Comparison of ENCODE assay signal across 1 cellular context in genomic region chr12:109186993-109187653, GRCh38.
A peak's percentile ranks its signal among the peaks of the same experiment; 100 is the strongest.
TF ChIP-seq lines count a peak whose summit lies in the region.

No MANE protein-coding gene starts in this region.

TF ChIP-seq in HEK293, 187 proteins besides CTCF, POLR2A, EP300 and RAD21 (continued from another document and continues in another):
- no peak for TF ChIP-seq INSM2 (tag by site-specific recombination; IDR thresholded peaks at IDR 0.05)
- TF ChIP-seq ZNF585B (tag by site-specific recombination; IDR thresholded peaks at IDR 0.05), result no peak
- TF ChIP-seq ZNF394 (tag by site-specific recombination; IDR thresholded peaks at IDR 0.05; ENCODE audit: borderline replicate concordance), result peak; percentile 97
- TF ChIP-seq PATZ1 (tag by site-specific recombination; IDR thresholded peaks at IDR 0.05), result no peak
- no peak for TF ChIP-seq ELK4 (IDR thresholded peaks at IDR 0.05; ENCODE audit: borderline replicate concordance, low read depth, low read length)
- TF ChIP-seq ZNF132 (tag by site-specific recombination; IDR thresholded peaks at IDR 0.05; ENCODE audit: borderline replicate concordance), result no peak
- TF ChIP-seq ZNF266 (tag by site-specific recombination; IDR thresholded peaks at IDR 0.05; ENCODE audit: low read depth), result peak; percentile 78
- no peak for TF ChIP-seq SETDB1 (IDR thresholded peaks at IDR 0.05; ENCODE audit: insufficient read length, low read length)
- no peak for TF ChIP-seq GFI1B (tag by site-specific recombination; IDR thresholded peaks at IDR 0.05)
- peak; percentile 66; the same call in 1 of the 2 replicates for TF ChIP-seq ZXDB (tag by site-specific recombination; IDR thresholded peaks at IDR 0.05)
- TF ChIP-seq ZNF211 (tag by site-specific recombination; IDR thresholded peaks at IDR 0.05; ENCODE audit: low read depth), result no peak
- TF ChIP-seq ZSCAN4 (tag by site-specific recombination; IDR thresholded peaks at IDR 0.05), result no peak
- no peak for TF ChIP-seq ZNF692 (tag by site-specific recombination; IDR thresholded peaks at IDR 0.05)
- TF ChIP-seq ZNF121 (tag by site-specific recombination; IDR thresholded peaks at IDR 0.05), result peak; percentile 44; the same call in 1 of the 2 replicates
- TF ChIP-seq ZNF791 (tag by site-specific recombination; IDR thresholded peaks at IDR 0.05), result 0 out of 2 replicates have a peak, but pooled peaks have one; percentile 34
- no peak for TF ChIP-seq ZNF473 (tag by site-specific recombination; IDR thresholded peaks at IDR 0.05)
- TF ChIP-seq ZNF704 (tag by site-specific recombination; IDR thresholded peaks at IDR 0.05), result no peak
- no peak for TF ChIP-seq ZNF274 (IDR thresholded peaks at IDR 0.05; ENCODE audit: low read length)
- TF ChIP-seq ZNF274 (tag by site-specific recombination; IDR thresholded peaks at IDR 0.05; ENCODE audit: borderline replicate concordance), result no peak
- no peak; the same call in 1 of the 2 replicates for TF ChIP-seq REPIN1 (tag by site-specific recombination; IDR thresholded peaks at IDR 0.05; ENCODE audit: low read depth)
- no peak for TF ChIP-seq BCL6B (tag by site-specific recombination; IDR thresholded peaks at IDR 0.05)
- no peak for TF ChIP-seq SALL2 (tag by site-specific recombination; IDR thresholded peaks at IDR 0.05; ENCODE audit: borderline replicate concordance)
- TF ChIP-seq ZNF426 (tag by site-specific recombination; IDR thresholded peaks at IDR 0.05), result peak; percentile 90
- no peak for TF ChIP-seq ZNF670 (tag by site-specific recombination; IDR thresholded peaks at IDR 0.05; ENCODE audit: low read depth)
- peak; percentile 68; the same call in 1 of the 2 replicates for TF ChIP-seq ZNF558 (tag by site-specific recombination; IDR thresholded peaks at IDR 0.05)
- no peak for TF ChIP-seq ZNF2 (tag by site-specific recombination; IDR thresholded peaks at IDR 0.05)
- no peak for TF ChIP-seq ZNF302 (tag by site-specific recombination; IDR thresholded peaks at IDR 0.05; ENCODE audit: low read depth)
- TF ChIP-seq ZNF747 (tag by site-specific recombination; IDR thresholded peaks at IDR 0.05), result no peak
- TF ChIP-seq ZNF114 (tag by site-specific recombination; IDR thresholded peaks at IDR 0.05), result no peak
- no peak for TF ChIP-seq ZSCAN30 (tag by site-specific recombination; IDR thresholded peaks at IDR 0.05)
- no peak for TF ChIP-seq EGR2 (tag by site-specific recombination; IDR thresholded peaks at IDR 0.05; ENCODE audit: low read depth)
- TF ChIP-seq ZNF112 (tag by site-specific recombination; IDR thresholded peaks at IDR 0.05), result no peak
- no peak for TF ChIP-seq YY2 (tag by site-specific recombination; IDR thresholded peaks at IDR 0.05)
- TF ChIP-seq ZNF175 (tag by site-specific recombination; IDR thresholded peaks at IDR 0.05), result no peak
- no peak; the same call in 1 of the 2 replicates for TF ChIP-seq MZF1 (tag by site-specific recombination; IDR thresholded peaks at IDR 0.05; ENCODE audit: borderline replicate concordance)
- TF ChIP-seq ZBTB8A (tag by site-specific recombination; IDR thresholded peaks at IDR 0.05), result peak; percentile 76; the same call in 1 of the 2 replicates
- no peak for TF ChIP-seq ZNF354C (tag by site-specific recombination; IDR thresholded peaks at IDR 0.05; ENCODE audit: borderline replicate concordance, low read depth)
- TF ChIP-seq ZNF548 (tag by site-specific recombination; IDR thresholded peaks at IDR 0.05), result no peak
- no peak for TF ChIP-seq ZNF561 (tag by site-specific recombination; IDR thresholded peaks at IDR 0.05; ENCODE audit: borderline replicate concordance)
- no peak for TF ChIP-seq WT1 (tag by site-specific recombination; IDR thresholded peaks at IDR 0.05)
- 0 out of 2 replicates have a peak, but pooled peaks have one; percentile 14 for TF ChIP-seq ZNF223 (tag by site-specific recombination; IDR thresholded peaks at IDR 0.05)
- TF ChIP-seq SP7 (tag by site-specific recombination; IDR thresholded peaks at IDR 0.05), result no peak
- TF ChIP-seq ZNF311 (tag by site-specific recombination; IDR thresholded peaks at IDR 0.05; ENCODE audit: borderline replicate concordance), result no peak
- no peak for TF ChIP-seq OSR2 (tag by site-specific recombination; IDR thresholded peaks at IDR 0.05)
- TF ChIP-seq ZBTB1 (tag by site-specific recombination; IDR thresholded peaks at IDR 0.05), result no peak
- TF ChIP-seq ZNF677 (tag by site-specific recombination; IDR thresholded peaks at IDR 0.05), result no peak
- TF ChIP-seq ZNF664 (tag by site-specific recombination; IDR thresholded peaks at IDR 0.05), result peak; percentile 82
- TF ChIP-seq ZFP41 (tag by site-specific recombination; IDR thresholded peaks at IDR 0.05; ENCODE audit: borderline replicate concordance), result no peak
- no peak for TF ChIP-seq PRDM4 (tag by site-specific recombination; IDR thresholded peaks at IDR 0.05)
- TF ChIP-seq RBAK (tag by site-specific recombination; IDR thresholded peaks at IDR 0.05), result 0 out of 2 replicates have a peak, but pooled peaks have one; percentile 39
- no peak for TF ChIP-seq ZNF146 (tag by site-specific recombination; IDR thresholded peaks at IDR 0.05)
- no peak for TF ChIP-seq ZNF571 (tag by site-specific recombination; IDR thresholded peaks at IDR 0.05)
- TF ChIP-seq ZNF629 (tag by site-specific recombination; IDR thresholded peaks at IDR 0.05), result 0 out of 2 replicates have a peak, but pooled peaks have one; percentile 42
- TF ChIP-seq ZNF549 (tag by site-specific recombination; IDR thresholded peaks at IDR 0.05), result no peak
- peak; percentile 75 for TF ChIP-seq REST (tag by site-specific recombination; IDR thresholded peaks at IDR 0.05)
- TF ChIP-seq ZNF624 (tag by site-specific recombination; IDR thresholded peaks at IDR 0.05), result no peak
